Comparison of ENCODE assay signal across 11 cellular contexts in genomic region chr1:61842863-61843514, GRCh38.
A peak's percentile ranks its signal among the peaks of the same experiment; 100 is the strongest.
DNase-seq lines count a peak whose midpoint lies in the region; ATAC-seq, FAIRE-seq and TF ChIP-seq lines count a peak whose summit lies in the region.
"Had no signal": no experiment of that assay in that cellular context is flagged by ENCODE, and none has a peak within 500 bp of the region (broad histone marks: within the 10 kb centered on the region; RNA-seq: fewer than 3 reads in every experiment).

No MANE protein-coding gene starts in this region.

- POLR2A ChIA-PET in HEK293 (lab: Yijun Ruan, JAX) (interaction anchor here (0.6 kb wide), 2 partner anchors 53 to 99 kb away, joined by 4 to 8 read pairs; no protein-coding TSS in a partner anchor), GM12878 (lab: Charles Lee) (no interaction called here)

- TF ChIP-seq CTCF in C4-2B (conservative IDR thresholded peaks at IDR 0.05): peak; percentile 72
- 0 out of 2 replicates have a peak, but pooled peaks have one; percentile 13 for TF ChIP-seq CTCF in HEK293 (tag by site-specific recombination; IDR thresholded peaks at IDR 0.05)
- TF ChIP-seq CTCF in GM12878 (IDR thresholded peaks at IDR 0.05 in 2 of 3, conservative IDR thresholded peaks at IDR 0.05 in 1 of 3; ENCODE audit: control insufficient read depth in 2 of 3, extremely low read depth in 1 of 3, insufficient read depth in 1 of 3, low read depth in 3 of 3, low read length in 3 of 3): peak in 2 of 3 experiments; percentile 5 to 30; a peak in 3 of 6 replicates
- TF ChIP-seq CTCF in liver (IDR thresholded peaks at IDR 0.05; ENCODE audit: low read depth, low read length, missing input control): no peak

- H3K36me3 ChIP-seq in HEK293 (ENCODE audit: control insufficient read depth in 2 of 2, insufficient read depth in 1 of 2, low read length in 2 of 2) (peaks cover 2 to 5% of the 10 kb centered on the region in 2 experiments), GM12878 (ENCODE audit: control insufficient read depth in 2 of 2, insufficient read depth in 2 of 2, low read length in 1 of 2) (no peaks in the 10 kb centered on the region), liver (ENCODE audit: control insufficient read depth in 4 of 4, insufficient read depth in 3 of 4, low read depth in 1 of 4, low read length in 3 of 4) (peaks cover 0 to 2% (median under 1%) of the 10 kb centered on the region in 4 donors)

- no peak for ATAC-seq in GM12878
- no peak for ATAC-seq in HG02970 (IDR thresholded peaks at IDR 0.05; ENCODE audit: low FRiP score, unreplicated experiment)
- ATAC-seq in sciatic nerve: no peak
- ATAC-seq: activated CD8-positive, alpha-beta memory T cell treated with anti-CD3 and anti-CD28 coated beads, Interleukin-2, amount 10 ng/mL, durations not matched to agents 7 days and 5 days had no signal

- H2AFZ ChIP-seq in GM12878 (ENCODE audit: control insufficient read depth, low read depth, low read length): no peak overlapping the region

- H3K9ac ChIP-seq in GM12878 (ENCODE audit: control insufficient read depth, insufficient read depth, low read length) (no peak overlapping the region), liver (ENCODE audit: low read depth in 1 of 2, low read length in 2 of 2) (no peak overlapping the region)

- H3K27ac ChIP-seq in C4-2B (no peak overlapping the region), HEK293 (ENCODE audit: extremely low read depth, low read depth, low read length) (no peak overlapping the region), GM12878 (ENCODE audit: control insufficient read depth, insufficient read depth) (no peak overlapping the region), liver (ENCODE audit: low read depth in 1 of 2, low read length in 2 of 2) (no peak overlapping the region)

- in situ Hi-C loops in GM12878 (cut with MboI): no loop called here

- no peaks in the 10 kb centered on the region for H3K4me1 ChIP-seq in HEK293 (ENCODE audit: control insufficient read depth, insufficient read depth, low read length)
- H3K4me1 ChIP-seq in GM12878 (ENCODE audit: control insufficient read depth, insufficient read depth, low read length): no peaks in the 10 kb centered on the region
- H3K4me1 ChIP-seq in liver (ENCODE audit: control insufficient read depth in 4 of 4, insufficient read depth in 4 of 4, low read length in 3 of 4): no peaks in the 10 kb centered on the region

- TF ChIP-seq RAD21 in GM12878 (IDR thresholded peaks at IDR 0.05; ENCODE audit: insufficient read depth, low read depth, low read length) (no peak), liver (IDR thresholded peaks at IDR 0.05) (peak; percentile 10 to 59)

- no peak overlapping the region for H3K4me2 ChIP-seq in GM12878 (ENCODE audit: control insufficient read depth, insufficient read depth)

- H3K4me3 ChIP-seq in HEK293 (ENCODE audit: low read depth, low read length): no peak overlapping the region
- no peak overlapping the region for H3K4me3 ChIP-seq in GM12878
- H3K4me3 ChIP-seq in liver (ENCODE audit: low read depth in 1 of 3, low read length in 3 of 3): no peak overlapping the region

- TF ChIP-seq POLR2A in GM12878 (IDR thresholded peaks at IDR 0.05; ENCODE audit: low read depth, low read length): no peak

- H3K27me3 ChIP-seq in GM12878 (replicated peaks in 1 of 2; ENCODE audit: control insufficient read depth in 2 of 2, insufficient read depth in 2 of 2, low read length in 1 of 2) (no peaks in the 10 kb centered on the region), liver (ENCODE audit: control insufficient read depth in 4 of 4, insufficient read depth in 4 of 4, low read length in 3 of 4) (no peaks in the 10 kb centered on the region)

- no peak for DNase-seq in GM12878 (ENCODE audit: low read depth, low spot score)
- no peak for DNase-seq in HuH-7.5 (ENCODE audit: low spot score)
- no peak for DNase-seq in sciatic nerve (ENCODE audit: low spot score)
- DNase-seq in AML-193 (lab: John Stamatoyannopoulos, UW): no peak
- DNase-seq: activated CD8-positive, alpha-beta memory T cell treated with anti-CD3 and anti-CD28 coated beads, Interleukin-2, amount 10 ng/mL, durations not matched to agents 7 days and 5 days; GF-D8; NCI-H2107 had no signal

- RAD21 ChIA-PET in GM12878 (lab: Charles Lee; ENCODE audit: unreplicated experiment): interaction anchor here (0.6 kb wide), 1 partner anchor 244 kb away, joined by 3 read pairs; no protein-coding TSS in a partner anchor

- intact Hi-C loops in GM12878 (cut with micrococcal nuclease; ENCODE audit: unreplicated experiment) (no loop called here), sciatic nerve (cut with DNase I) (loop anchor here (10.0 kb wide), 1 partner anchor 868 kb away; no protein-coding TSS in a partner anchor)

- SMC1A ChIA-PET in GM12878 (lab: Charles Lee; ENCODE audit: uncharacterized antibody, unreplicated experiment): interaction anchor here (0.7 kb wide), 1 partner anchor 10 kb away, joined by 3 read pairs; no protein-coding TSS in a partner anchor

- H4K20me1 ChIP-seq in GM12878 (ENCODE audit: control insufficient read depth, insufficient read depth): no peaks in the 10 kb centered on the region

- no TSS peak for BruUV-seq in GM12878 (replicated peaks; lab: Mats Ljungman, UMichigan)

- CTCF ChIA-PET in HEK293 (lab: Yijun Ruan, JAX) (interaction anchor here (0.8 kb wide), 1 partner anchor 13 kb away, joined by 5 read pairs; no protein-coding TSS in a partner anchor), GM12878 (lab: Yijun Ruan, JAX) (interaction anchor here (0.8 to 3.1 kb wide), 3 partner anchors 9 to 906 kb away, joined by 3 to 24 read pairs (median 3); no protein-coding TSS in a partner anchor)

- H3K9me3 ChIP-seq in HEK293 (ENCODE audit: control insufficient read depth, insufficient read depth, low read depth, low read length) (no peaks in the 10 kb centered on the region), GM12878 (replicated peaks; ENCODE audit: control insufficient read depth, insufficient read depth, low read length) (no peaks in the 10 kb centered on the region), liver (ENCODE audit: control insufficient read depth in 4 of 4, low read length in 3 of 4) (no peaks in the 10 kb centered on the region)

- WGBS in GM12878 (ENCODE audit: insufficient coverage, insufficient replicate concordance, low lambda C conversion rate, missing lambda C conversion rate): 82% methylated on average over 2 of the region's 2 CpGs
- 94% methylated on average over 2 of the region's 2 CpGs for WGBS in liver

- no peaks in the 10 kb centered on the region for H3K79me2 ChIP-seq in GM12878 (ENCODE audit: control insufficient read depth, insufficient read depth, low read length)

- FAIRE-seq in GM12878 (lab: Jason Lieb, UNC): no peak

- no peak for TF ChIP-seq EP300 in GM12878 (IDR thresholded peaks at IDR 0.05; ENCODE audit: borderline replicate concordance in 1 of 2, control insufficient read depth in 1 of 2, low read depth in 2 of 2, low read length in 2 of 2)

TF ChIP-seq in HEK293, 187 proteins besides CTCF, POLR2A, EP300 and RAD21 (continues in another document):
- no peak for TF ChIP-seq ZNF558 (tag by site-specific recombination; IDR thresholded peaks at IDR 0.05)
- TF ChIP-seq AEBP2 (tag by site-specific recombination; IDR thresholded peaks at IDR 0.05; ENCODE audit: borderline replicate concordance): no peak
- no peak for TF ChIP-seq MZF1 (tag by site-specific recombination; IDR thresholded peaks at IDR 0.05; ENCODE audit: borderline replicate concordance)
- no peak for TF ChIP-seq ZNF792 (tag by site-specific recombination; IDR thresholded peaks at IDR 0.05)

TF ChIP-seq in liver, 16 proteins besides CTCF, POLR2A, EP300 and RAD21:
- no peak for TF ChIP-seq ATF3 (IDR thresholded peaks at IDR 0.05)
- TF ChIP-seq ZBTB33 (IDR thresholded peaks at IDR 0.05): no peak
- no peak for TF ChIP-seq RXRA (IDR thresholded peaks at IDR 0.05)
- TF ChIP-seq GABPA (IDR thresholded peaks at IDR 0.05 in 1 of 2, conservative IDR thresholded peaks at IDR 0.05 in 1 of 2): no peak
- TF ChIP-seq HNF4G (IDR thresholded peaks at IDR 0.05): no peak
- no peak for TF ChIP-seq HNF4A (conservative IDR thresholded peaks at IDR 0.05)
- no peak for TF ChIP-seq YY1 (IDR thresholded peaks at IDR 0.05)
- TF ChIP-seq SP1 (IDR thresholded peaks at IDR 0.05): no peak
- no peak for TF ChIP-seq MAX (IDR thresholded peaks at IDR 0.05)
- no peak for TF ChIP-seq TAF1 (conservative IDR thresholded peaks at IDR 0.05)
- no peak for TF ChIP-seq NR2F2 (IDR thresholded peaks at IDR 0.05)
- TF ChIP-seq JUND (IDR thresholded peaks at IDR 0.05): no peak
- no peak for TF ChIP-seq FOXA2 (IDR thresholded peaks at IDR 0.05)
